1 cellular context compared by ENCODE assay signal in the genomic region with DNA sequence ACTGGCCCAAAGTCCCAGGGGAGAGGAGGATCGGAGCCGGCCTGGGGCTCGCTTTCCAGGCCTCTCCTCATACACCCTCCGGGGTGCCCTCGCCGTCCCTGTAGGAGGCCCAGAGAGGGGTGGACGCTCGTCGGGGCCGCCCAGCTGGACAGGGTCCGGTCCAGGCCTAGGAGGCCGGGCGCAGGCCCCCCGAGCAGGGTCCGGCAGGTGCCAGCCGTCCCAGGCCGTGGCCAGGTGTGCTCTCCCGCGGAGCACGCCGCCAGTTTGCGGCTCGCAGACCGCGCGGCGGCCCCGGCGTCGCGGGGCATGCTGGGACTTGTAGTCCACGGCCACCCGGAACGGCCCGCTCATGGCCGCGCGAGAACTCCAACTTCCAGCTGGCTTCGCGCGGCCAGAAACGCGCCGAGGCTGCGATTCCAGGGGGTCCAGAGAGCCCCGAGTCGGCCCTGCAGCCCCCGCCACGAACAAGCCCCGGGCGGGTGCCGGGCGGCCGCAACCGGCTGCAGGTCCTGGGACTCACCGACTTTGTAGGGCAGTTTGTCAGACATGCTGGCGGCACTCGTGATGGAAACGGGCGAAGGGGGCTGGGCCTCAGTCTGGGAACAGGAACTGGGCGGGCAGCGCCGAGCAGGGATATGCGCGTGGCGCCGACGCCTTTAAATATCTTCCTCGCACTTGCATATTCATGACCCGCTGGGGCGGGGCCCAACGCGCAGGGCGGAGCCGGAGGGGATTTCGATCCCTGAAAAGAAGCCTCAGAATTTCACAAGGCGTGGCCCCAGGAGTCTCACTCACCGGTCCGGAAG.
A peak's percentile ranks its signal among the peaks of the same experiment; 100 is the strongest.
TF ChIP-seq lines count a peak whose summit lies in the region.

A gene (minus strand): TSS at position 633 of the 806 bp plus-strand sequence. CDS start 85 bp downstream, at position 548.

TF ChIP-seq in HepG2, 621 proteins besides CTCF, POLR2A, EP300 and RAD21 (continued from another document and continues in another):
- TF ChIP-seq, protein P1, sequence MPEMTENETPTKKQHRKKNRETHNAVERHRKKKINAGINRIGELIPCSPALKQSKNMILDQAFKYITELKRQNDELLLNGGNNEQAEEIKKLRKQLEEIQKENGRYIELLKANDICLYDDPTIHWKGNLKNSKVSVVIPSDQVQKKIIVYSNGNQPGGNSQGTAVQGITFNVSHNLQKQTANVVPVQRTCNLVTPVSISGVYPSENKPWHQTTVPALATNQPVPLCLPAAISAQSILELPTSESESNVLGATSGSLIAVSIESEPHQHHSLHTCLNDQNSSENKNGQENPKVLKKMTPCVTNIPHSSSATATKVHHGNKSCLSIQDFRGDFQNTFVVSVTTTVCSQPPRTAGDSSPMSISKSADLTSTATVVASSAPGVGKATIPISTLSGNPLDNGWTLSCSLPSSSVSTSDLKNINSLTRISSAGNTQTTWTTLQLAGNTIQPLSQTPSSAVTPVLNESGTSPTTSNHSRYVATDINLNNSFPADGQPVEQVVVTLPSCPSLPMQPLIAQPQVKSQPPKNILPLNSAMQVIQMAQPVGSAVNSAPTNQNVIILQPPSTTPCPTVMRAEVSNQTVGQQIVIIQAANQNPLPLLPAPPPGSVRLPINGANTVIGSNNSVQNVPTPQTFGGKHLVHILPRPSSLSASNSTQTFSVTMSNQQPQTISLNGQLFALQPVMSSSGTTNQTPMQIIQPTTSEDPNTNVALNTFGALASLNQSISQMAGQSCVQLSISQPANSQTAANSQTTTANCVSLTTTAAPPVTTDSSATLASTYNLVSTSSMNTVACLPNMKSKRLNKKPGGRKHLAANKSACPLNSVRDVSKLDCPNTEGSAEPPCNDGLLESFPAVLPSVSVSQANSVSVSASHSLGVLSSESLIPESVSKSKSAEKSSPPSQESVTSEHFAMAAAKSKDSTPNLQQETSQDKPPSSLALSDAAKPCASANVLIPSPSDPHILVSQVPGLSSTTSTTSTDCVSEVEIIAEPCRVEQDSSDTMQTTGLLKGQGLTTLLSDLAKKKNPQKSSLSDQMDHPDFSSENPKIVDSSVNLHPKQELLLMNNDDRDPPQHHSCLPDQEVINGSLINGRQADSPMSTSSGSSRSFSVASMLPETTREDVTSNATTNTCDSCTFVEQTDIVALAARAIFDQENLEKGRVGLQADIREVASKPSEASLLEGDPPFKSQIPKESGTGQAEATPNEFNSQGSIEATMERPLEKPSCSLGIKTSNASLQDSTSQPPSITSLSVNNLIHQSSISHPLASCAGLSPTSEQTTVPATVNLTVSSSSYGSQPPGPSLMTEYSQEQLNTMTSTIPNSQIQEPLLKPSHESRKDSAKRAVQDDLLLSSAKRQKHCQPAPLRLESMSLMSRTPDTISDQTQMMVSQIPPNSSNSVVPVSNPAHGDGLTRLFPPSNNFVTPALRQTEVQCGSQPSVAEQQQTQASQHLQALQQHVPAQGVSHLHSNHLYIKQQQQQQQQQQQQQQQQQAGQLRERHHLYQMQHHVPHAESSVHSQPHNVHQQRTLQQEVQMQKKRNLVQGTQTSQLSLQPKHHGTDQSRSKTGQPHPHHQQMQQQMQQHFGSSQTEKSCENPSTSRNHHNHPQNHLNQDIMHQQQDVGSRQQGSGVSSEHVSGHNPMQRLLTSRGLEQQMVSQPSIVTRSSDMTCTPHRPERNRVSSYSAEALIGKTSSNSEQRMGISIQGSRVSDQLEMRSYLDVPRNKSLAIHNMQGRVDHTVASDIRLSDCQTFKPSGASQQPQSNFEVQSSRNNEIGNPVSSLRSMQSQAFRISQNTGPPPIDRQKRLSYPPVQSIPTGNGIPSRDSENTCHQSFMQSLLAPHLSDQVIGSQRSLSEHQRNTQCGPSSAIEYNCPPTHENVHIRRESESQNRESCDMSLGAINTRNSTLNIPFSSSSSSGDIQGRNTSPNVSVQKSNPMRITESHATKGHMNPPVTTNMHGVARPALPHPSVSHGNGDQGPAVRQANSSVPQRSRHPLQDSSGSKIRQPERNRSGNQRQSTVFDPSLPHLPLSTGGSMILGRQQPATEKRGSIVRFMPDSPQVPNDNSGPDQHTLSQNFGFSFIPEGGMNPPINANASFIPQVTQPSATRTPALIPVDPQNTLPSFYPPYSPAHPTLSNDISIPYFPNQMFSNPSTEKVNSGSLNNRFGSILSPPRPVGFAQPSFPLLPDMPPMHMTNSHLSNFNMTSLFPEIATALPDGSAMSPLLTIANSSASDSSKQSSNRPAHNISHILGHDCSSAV (CRISPR knock-in tag; IDR thresholded peaks at IDR 0.05; ENCODE audit: borderline replicate concordance), result peak; percentile 89; the same call in 1 of the 2 replicates
- TF ChIP-seq ATF7 (IDR thresholded peaks at IDR 0.05), result no peak
- TF ChIP-seq ATF7 (CRISPR knock-in tag; IDR thresholded peaks at IDR 0.05), result no peak
- TF ChIP-seq ZNF496 (CRISPR knock-in tag; IDR thresholded peaks at IDR 0.05; ENCODE audit: insufficient replicate concordance), result no peak
- TF ChIP-seq ZNF768 (CRISPR knock-in tag; IDR thresholded peaks at IDR 0.05), result peak; percentile 88
- peak; percentile 49 for TF ChIP-seq CREM (IDR thresholded peaks at IDR 0.05)
- no peak for TF ChIP-seq CREM (CRISPR knock-in tag; IDR thresholded peaks at IDR 0.05)
- peak; percentile 90 for TF ChIP-seq ZBTB7B (CRISPR knock-in tag; IDR thresholded peaks at IDR 0.05)
- peak; percentile 64; the same call in 1 of the 2 replicates for TF ChIP-seq KLF6 (CRISPR knock-in tag; IDR thresholded peaks at IDR 0.05)
- TF ChIP-seq GPN1 (CRISPR knock-in tag; IDR thresholded peaks at IDR 0.05; ENCODE audit: borderline replicate concordance), result peak; percentile 69; the same call in 1 of the 2 replicates
- TF ChIP-seq ZNF660 (CRISPR knock-in tag; IDR thresholded peaks at IDR 0.05; ENCODE audit: borderline replicate concordance, low read depth), result peak; percentile 54; the same call in 1 of the 2 replicates
- TF ChIP-seq, protein P2, sequence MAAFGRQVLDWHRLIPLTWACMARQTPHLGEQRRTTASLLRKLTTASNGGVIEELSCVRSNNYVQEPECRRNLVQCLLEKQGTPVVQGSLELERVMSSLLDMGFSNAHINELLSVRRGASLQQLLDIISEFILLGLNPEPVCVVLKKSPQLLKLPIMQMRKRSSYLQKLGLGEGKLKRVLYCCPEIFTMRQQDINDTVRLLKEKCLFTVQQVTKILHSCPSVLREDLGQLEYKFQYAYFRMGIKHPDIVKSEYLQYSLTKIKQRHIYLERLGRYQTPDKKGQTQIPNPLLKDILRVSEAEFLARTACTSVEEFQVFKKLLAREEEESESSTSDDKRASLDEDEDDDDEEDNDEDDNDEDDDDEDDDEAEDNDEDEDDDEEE (CRISPR knock-in tag; IDR thresholded peaks at IDR 0.05), result no peak; the same call in none of the 2 replicates
- no peak for TF ChIP-seq ZFP36 (IDR thresholded peaks at IDR 0.05; ENCODE audit: borderline replicate concordance, low read depth, low read length, partially characterized antibody)
- TF ChIP-seq ZNF891 (CRISPR knock-in tag; IDR thresholded peaks at IDR 0.05), result peak; percentile 96
- peak; percentile 91 for TF ChIP-seq YY1 (IDR thresholded peaks at IDR 0.05; ENCODE audit: insufficient read depth, insufficient replicate concordance, low read depth, low read length)
- peak; percentile 78 for TF ChIP-seq ZNF263 (CRISPR knock-in tag; IDR thresholded peaks at IDR 0.05)
- TF ChIP-seq, protein P3, sequence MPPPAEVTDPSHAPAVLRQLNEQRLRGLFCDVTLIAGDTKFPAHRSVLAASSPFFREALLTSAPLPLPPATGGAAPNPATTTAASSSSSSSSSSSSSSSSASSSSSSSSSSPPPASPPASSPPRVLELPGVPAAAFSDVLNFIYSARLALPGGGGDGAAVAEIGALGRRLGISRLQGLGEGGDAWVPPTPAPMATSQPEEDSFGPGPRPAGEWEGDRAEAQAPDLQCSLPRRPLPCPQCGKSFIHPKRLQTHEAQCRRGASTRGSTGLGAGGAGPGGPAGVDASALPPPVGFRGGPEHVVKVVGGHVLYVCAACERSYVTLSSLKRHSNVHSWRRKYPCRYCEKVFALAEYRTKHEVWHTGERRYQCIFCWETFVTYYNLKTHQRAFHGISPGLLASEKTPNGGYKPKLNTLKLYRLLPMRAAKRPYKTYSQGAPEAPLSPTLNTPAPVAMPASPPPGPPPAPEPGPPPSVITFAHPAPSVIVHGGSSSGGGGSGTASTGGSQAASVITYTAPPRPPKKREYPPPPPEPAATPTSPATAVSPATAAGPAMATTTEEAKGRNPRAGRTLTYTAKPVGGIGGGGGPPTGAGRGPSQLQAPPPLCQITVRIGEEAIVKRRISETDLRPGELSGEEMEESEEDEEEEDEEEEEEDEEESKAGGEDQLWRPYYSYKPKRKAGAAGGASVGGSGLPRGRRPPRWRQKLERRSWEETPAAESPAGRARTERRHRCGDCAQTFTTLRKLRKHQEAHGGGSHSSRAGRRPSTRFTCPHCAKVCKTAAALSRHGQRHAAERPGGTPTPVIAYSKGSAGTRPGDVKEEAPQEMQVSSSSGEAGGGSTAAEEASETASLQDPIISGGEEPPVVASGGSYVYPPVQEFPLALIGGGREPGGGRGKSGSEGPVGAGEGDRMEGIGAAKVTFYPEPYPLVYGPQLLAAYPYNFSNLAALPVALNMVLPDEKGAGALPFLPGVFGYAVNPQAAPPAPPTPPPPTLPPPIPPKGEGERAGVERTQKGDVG (CRISPR knock-in tag; IDR thresholded peaks at IDR 0.05; ENCODE audit: borderline replicate concordance), result peak; percentile 85; the same call in 1 of the 2 replicates
- peak; percentile 73 for TF ChIP-seq ZNF230 (CRISPR knock-in tag; IDR thresholded peaks at IDR 0.05)
- TF ChIP-seq, protein P4, sequence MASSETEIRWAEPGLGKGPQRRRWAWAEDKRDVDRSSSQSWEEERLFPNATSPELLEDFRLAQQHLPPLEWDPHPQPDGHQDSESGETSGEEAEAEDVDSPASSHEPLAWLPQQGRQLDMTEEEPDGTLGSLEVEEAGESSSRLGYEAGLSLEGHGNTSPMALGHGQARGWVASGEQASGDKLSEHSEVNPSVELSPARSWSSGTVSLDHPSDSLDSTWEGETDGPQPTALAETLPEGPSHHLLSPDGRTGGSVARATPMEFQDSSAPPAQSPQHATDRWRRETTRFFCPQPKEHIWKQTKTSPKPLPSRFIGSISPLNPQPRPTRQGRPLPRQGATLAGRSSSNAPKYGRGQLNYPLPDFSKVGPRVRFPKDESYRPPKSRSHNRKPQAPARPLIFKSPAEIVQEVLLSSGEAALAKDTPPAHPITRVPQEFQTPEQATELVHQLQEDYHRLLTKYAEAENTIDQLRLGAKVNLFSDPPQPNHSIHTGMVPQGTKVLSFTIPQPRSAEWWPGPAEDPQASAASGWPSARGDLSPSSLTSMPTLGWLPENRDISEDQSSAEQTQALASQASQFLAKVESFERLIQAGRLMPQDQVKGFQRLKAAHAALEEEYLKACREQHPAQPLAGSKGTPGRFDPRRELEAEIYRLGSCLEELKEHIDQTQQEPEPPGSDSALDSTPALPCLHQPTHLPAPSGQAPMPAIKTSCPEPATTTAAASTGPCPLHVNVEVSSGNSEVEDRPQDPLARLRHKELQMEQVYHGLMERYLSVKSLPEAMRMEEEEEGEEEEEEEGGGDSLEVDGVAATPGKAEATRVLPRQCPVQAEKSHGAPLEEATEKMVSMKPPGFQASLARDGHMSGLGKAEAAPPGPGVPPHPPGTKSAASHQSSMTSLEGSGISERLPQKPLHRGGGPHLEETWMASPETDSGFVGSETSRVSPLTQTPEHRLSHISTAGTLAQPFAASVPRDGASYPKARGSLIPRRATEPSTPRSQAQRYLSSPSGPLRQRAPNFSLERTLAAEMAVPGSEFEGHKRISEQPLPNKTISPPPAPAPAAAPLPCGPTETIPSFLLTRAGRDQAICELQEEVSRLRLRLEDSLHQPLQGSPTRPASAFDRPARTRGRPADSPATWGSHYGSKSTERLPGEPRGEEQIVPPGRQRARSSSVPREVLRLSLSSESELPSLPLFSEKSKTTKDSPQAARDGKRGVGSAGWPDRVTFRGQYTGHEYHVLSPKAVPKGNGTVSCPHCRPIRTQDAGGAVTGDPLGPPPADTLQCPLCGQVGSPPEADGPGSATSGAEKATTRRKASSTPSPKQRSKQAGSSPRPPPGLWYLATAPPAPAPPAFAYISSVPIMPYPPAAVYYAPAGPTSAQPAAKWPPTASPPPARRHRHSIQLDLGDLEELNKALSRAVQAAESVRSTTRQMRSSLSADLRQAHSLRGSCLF (CRISPR knock-in tag; IDR thresholded peaks at IDR 0.05; ENCODE audit: borderline replicate concordance), result no peak
- peak; percentile 94 for TF ChIP-seq IKZF4 (CRISPR knock-in tag; IDR thresholded peaks at IDR 0.05; ENCODE audit: borderline replicate concordance, low read depth, not compliant biosample characterization)
- TF ChIP-seq MEIS2 (CRISPR knock-in tag; IDR thresholded peaks at IDR 0.05), result peak; percentile 81
- TF ChIP-seq, protein P5, sequence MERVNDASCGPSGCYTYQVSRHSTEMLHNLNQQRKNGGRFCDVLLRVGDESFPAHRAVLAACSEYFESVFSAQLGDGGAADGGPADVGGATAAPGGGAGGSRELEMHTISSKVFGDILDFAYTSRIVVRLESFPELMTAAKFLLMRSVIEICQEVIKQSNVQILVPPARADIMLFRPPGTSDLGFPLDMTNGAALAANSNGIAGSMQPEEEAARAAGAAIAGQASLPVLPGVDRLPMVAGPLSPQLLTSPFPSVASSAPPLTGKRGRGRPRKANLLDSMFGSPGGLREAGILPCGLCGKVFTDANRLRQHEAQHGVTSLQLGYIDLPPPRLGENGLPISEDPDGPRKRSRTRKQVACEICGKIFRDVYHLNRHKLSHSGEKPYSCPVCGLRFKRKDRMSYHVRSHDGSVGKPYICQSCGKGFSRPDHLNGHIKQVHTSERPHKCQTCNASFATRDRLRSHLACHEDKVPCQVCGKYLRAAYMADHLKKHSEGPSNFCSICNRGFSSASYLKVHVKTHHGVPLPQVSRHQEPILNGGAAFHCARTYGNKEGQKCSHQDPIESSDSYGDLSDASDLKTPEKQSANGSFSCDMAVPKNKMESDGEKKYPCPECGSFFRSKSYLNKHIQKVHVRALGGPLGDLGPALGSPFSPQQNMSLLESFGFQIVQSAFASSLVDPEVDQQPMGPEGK (CRISPR knock-in tag; IDR thresholded peaks at IDR 0.05), result peak; percentile 64
- peak; percentile 68; the same call in 1 of the 2 replicates for TF ChIP-seq CC2D1A (CRISPR knock-in tag; IDR thresholded peaks at IDR 0.05)
- TF ChIP-seq ERF (CRISPR knock-in tag; IDR thresholded peaks at IDR 0.05), result peak; percentile 96
- TF ChIP-seq WIZ (CRISPR knock-in tag; IDR thresholded peaks at IDR 0.05), result peak; percentile 95
- TF ChIP-seq, protein P6, sequence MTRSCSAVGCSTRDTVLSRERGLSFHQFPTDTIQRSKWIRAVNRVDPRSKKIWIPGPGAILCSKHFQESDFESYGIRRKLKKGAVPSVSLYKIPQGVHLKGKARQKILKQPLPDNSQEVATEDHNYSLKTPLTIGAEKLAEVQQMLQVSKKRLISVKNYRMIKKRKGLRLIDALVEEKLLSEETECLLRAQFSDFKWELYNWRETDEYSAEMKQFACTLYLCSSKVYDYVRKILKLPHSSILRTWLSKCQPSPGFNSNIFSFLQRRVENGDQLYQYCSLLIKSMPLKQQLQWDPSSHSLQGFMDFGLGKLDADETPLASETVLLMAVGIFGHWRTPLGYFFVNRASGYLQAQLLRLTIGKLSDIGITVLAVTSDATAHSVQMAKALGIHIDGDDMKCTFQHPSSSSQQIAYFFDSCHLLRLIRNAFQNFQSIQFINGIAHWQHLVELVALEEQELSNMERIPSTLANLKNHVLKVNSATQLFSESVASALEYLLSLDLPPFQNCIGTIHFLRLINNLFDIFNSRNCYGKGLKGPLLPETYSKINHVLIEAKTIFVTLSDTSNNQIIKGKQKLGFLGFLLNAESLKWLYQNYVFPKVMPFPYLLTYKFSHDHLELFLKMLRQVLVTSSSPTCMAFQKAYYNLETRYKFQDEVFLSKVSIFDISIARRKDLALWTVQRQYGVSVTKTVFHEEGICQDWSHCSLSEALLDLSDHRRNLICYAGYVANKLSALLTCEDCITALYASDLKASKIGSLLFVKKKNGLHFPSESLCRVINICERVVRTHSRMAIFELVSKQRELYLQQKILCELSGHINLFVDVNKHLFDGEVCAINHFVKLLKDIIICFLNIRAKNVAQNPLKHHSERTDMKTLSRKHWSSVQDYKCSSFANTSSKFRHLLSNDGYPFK (CRISPR knock-in tag; IDR thresholded peaks at IDR 0.05; ENCODE audit: borderline replicate concordance), result peak; percentile 88
- TF ChIP-seq, protein P7, sequence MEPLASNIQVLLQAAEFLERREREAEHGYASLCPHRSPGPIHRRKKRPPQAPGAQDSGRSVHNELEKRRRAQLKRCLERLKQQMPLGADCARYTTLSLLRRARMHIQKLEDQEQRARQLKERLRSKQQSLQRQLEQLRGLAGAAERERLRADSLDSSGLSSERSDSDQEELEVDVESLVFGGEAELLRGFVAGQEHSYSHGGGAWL (CRISPR knock-in tag; IDR thresholded peaks at IDR 0.05), result peak; percentile 96
